In the genomic region with DNA sequence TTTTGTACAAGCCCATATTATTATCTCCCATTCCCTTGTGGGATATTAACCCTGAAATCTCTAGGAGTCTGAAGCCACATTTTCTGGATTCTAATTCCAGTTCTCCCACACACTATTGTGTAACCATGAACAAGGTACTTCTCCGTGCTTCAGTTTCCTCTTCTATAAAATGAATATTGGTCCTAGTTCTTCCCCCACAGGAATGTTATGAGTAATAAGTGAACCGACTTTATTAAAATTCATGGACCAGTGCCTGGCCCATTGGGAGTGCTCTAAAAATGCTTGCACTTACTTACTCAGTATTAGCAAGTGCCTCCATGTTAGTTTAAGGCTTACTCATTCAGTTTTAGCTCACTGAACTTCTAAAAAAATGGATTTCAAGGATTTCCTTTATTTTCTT, we compare ENCODE assay signal across 15 cellular contexts. TPM values are rescaled to one million over a fixed set of nuclear protein-coding genes. Genes with fewer than 3 reads are reported as not detected.
A peak's percentile ranks its signal among the peaks of the same experiment; 100 is the strongest.
DNase-seq lines count a peak whose midpoint lies in the region; ATAC-seq and TF ChIP-seq lines count a peak whose summit lies in the region.
"Had no signal": no experiment of that assay in that cellular context is flagged by ENCODE, and none has a peak within 500 bp of the region (broad histone marks: within the 10 kb centered on the region; RNA-seq: fewer than 3 reads in every experiment).

No MANE protein-coding gene starts in this region.

- peaks cover 0 to 8% (median 0%) of the 10 kb centered on the region in 4 donors for H3K36me3 ChIP-seq in right lobe of liver

- peak overlapping the region; percentile 81 to 96 (median 93) for H3K27ac ChIP-seq in right lobe of liver
- H3K27ac ChIP-seq: C4-2B had no signal

- TF ChIP-seq POLR2A in right lobe of liver (IDR thresholded peaks at IDR 0.05) = no peak

- no peak overlapping the region for H3K27ac Mint-ChIP-seq in activated CD4-positive, alpha-beta T cell treated with anti-CD3 and anti-CD28 coated beads, Interleukin-2, amount 10 ng/mL, durations not matched to agents 7 days and 5 days
- H3K27ac Mint-ChIP-seq: naive thymus-derived CD8-positive, alpha-beta T cell; stimulated activated naive B cell treated with anti-CD40 and anti-IgM and Interleukin-4, amounts not matched to agents 10 μg/mL and 1 μg/mL and 100 μg/mL, for 72 hours; T-cell had no signal

- H3K4me3 ChIP-seq in choroid plexus epithelial cell (ENCODE audit: low read depth, low read length) = no peak overlapping the region
- H3K4me3 ChIP-seq in right lobe of liver = no peak overlapping the region

- POLR2A ChIA-PET in activated CD4-positive, alpha-beta T cell treated with anti-CD3 and anti-CD28 coated beads, Interleukin-2, amount 10 ng/mL, durations not matched to agents 7 days and 5 days (lab: Charles Lee) = no interaction called here

- H3K27me3 ChIP-seq in right lobe of liver = no peaks in the 10 kb centered on the region

- H3K9me3 ChIP-seq in right lobe of liver = peaks cover 0 to 5% (median 0%) of the 10 kb centered on the region in 4 donors

- no peak overlapping the region for H3K4me3 Mint-ChIP-seq in activated CD4-positive, alpha-beta T cell treated with anti-CD3 and anti-CD28 coated beads, Interleukin-2, amount 10 ng/mL, durations not matched to agents 7 days and 5 days
- H3K4me3 Mint-ChIP-seq: naive thymus-derived CD8-positive, alpha-beta T cell; stimulated activated naive B cell treated with anti-CD40 and anti-IgM and Interleukin-4, amounts not matched to agents 10 μg/mL and 1 μg/mL and 100 μg/mL, for 72 hours; T-cell had no signal

- TF ChIP-seq CTCF in choroid plexus epithelial cell (conservative IDR thresholded peaks at IDR 0.05; ENCODE audit: low read depth, low read length) (no peak), right lobe of liver (IDR thresholded peaks at IDR 0.05) (no peak)

- intact Hi-C loops in right lobe of liver (cut with DNase I) = no loop called here

- DNase-seq in AG08395 (ENCODE audit: low spot score) (peak; percentile 47), HS-5 (ENCODE audit: low read depth) (peak; percentile 86), choroid plexus epithelial cell (ENCODE audit: low read depth) (peak; percentile 37), right lobe of liver (no peak), ecto neural progenitor cell (ENCODE audit: low spot score) (no peak), retina (no peak)
- DNase-seq in activated CD4-positive, alpha-beta T cell treated with anti-CD3 and anti-CD28 coated beads, Interleukin-2, amount 10 ng/mL, durations not matched to agents 7 days and 5 days = no peak
- DNase-seq: activated CD4-positive, alpha-beta T cell treated with anti-CD3 and anti-CD28 coated beads, Interleukin-2, amount 50 U/mL, for 48 hours; activated naive CD4-positive, alpha-beta T cell treated with Interleukin-2 at 50 U/mL for 16 hours; naive thymus-derived CD8-positive, alpha-beta T cell; NCI-H1105 treated with DMSO at 0.1 percent for 48 hours; stimulated activated naive B cell treated with anti-CD40 and anti-IgM and Interleukin-4, amounts not matched to agents 10 μg/mL and 1 μg/mL and 100 μg/mL, for 72 hours; T-cell had no signal

- no peaks in the 10 kb centered on the region for H3K36me3 Mint-ChIP-seq in activated CD4-positive, alpha-beta T cell treated with anti-CD3 and anti-CD28 coated beads, Interleukin-2, amount 10 ng/mL, durations not matched to agents 7 days and 5 days (ENCODE audit: low read depth)
- H3K36me3 Mint-ChIP-seq: T-cell had no signal

- H3K4me1 ChIP-seq in right lobe of liver = peaks cover 0 to 25% (median 9%) of the 10 kb centered on the region in 4 donors

- no peaks in the 10 kb centered on the region for H3K4me1 Mint-ChIP-seq in activated CD4-positive, alpha-beta T cell treated with anti-CD3 and anti-CD28 coated beads, Interleukin-2, amount 10 ng/mL, durations not matched to agents 7 days and 5 days
- H3K4me1 Mint-ChIP-seq: naive thymus-derived CD8-positive, alpha-beta T cell; stimulated activated naive B cell treated with anti-CD40 and anti-IgM and Interleukin-4, amounts not matched to agents 10 μg/mL and 1 μg/mL and 100 μg/mL, for 72 hours; T-cell had no signal

- WGBS in right lobe of liver (ENCODE audit: insufficient coverage, low coverage, low lambda C conversion rate, missing lambda C conversion rate) = 30% methylated on average over 2 of the region's 2 CpGs

- peak in 1 of 4 donors; percentile 39 for ATAC-seq in right lobe of liver
- ATAC-seq in HG02938 (IDR thresholded peaks at IDR 0.05; ENCODE audit: unreplicated experiment) = no peak
- ATAC-seq: naive thymus-derived CD8-positive, alpha-beta T cell; stimulated activated naive B cell treated with anti-CD40 and anti-IgM and Interleukin-4, amounts not matched to agents 10 μg/mL and 1 μg/mL and 100 μg/mL, for 72 hours; T-cell had no signal

- peaks cover 29% of the 10 kb centered on the region for H3K27me3 Mint-ChIP-seq in activated CD4-positive, alpha-beta T cell treated with anti-CD3 and anti-CD28 coated beads, Interleukin-2, amount 10 ng/mL, durations not matched to agents 7 days and 5 days

- CTCF ChIA-PET in activated CD4-positive, alpha-beta T cell treated with anti-CD3 and anti-CD28 coated beads, Interleukin-2, amount 10 ng/mL, durations not matched to agents 7 days and 5 days (lab: Charles Lee) = no interaction called here

- peaks cover 4% of the 10 kb centered on the region for H3K9me3 Mint-ChIP-seq in activated CD4-positive, alpha-beta T cell treated with anti-CD3 and anti-CD28 coated beads, Interleukin-2, amount 10 ng/mL, durations not matched to agents 7 days and 5 days

RNA-seq across cellular contexts. Expression of a gene that starts 1.4 kb away (rescaled TPM):
- total RNA-seq in right lobe of liver = 100 to 1,000 TPM in 2 of 6 experiments, 10 to 100 TPM in 4; 38.3 to 145 (median 87.0) TPM
- total RNA-seq in activated CD4-positive, alpha-beta T cell treated with anti-CD3 and anti-CD28 coated beads, Interleukin-2, amount 10 ng/mL, durations not matched to agents 7 days and 5 days = not detected
- total RNA-seq: naive thymus-derived CD8-positive, alpha-beta T cell had no signal

Comparison
In these comparisons a context has a peak if more than half of its experiments do, and no peak if none do; other contexts are left out.
1. DNase-seq: peak in AG08395 (single experiment), HS-5 (single experiment) and choroid plexus epithelial cell (single experiment); none in right lobe of liver (0 of 3), activated CD4-positive, alpha-beta T cell treated with anti-CD3 and anti-CD28 coated beads, Interleukin-2, amount 10 ng/mL, durations not matched to agents 7 days and 5 days (single experiment), ecto neural progenitor cell (single experiment) and retina (single experiment).
2. RNA of a gene that starts 1.4 kb away (total RNA-seq): 38.3 to 145 TPM in right lobe of liver; not detected in activated CD4-positive, alpha-beta T cell treated with anti-CD3 and anti-CD28 coated beads, Interleukin-2, amount 10 ng/mL, durations not matched to agents 7 days and 5 days; every median in the first group is over 10 times any median in the second.